Comparison of ENCODE assay signal across 17 cellular contexts in the genomic region with DNA sequence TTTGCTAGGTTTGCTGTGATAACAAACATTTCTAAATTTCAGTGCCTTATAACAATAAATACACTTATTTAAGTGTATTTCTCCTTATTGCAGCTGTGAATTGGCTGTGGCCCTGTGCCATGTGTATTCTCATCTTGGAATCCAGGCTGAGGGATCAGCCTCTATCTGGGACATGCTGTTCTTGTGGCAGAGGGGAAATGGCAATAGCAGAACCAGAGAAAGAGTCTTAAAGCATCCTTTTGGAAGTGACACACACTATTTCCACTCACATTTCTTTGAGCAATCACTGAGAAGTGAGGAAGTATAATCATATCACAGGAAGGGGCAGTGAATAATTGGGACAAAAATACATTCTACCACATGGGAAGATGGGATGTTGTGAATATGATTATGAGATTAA.
DNase-seq lines count a peak whose midpoint lies in the region; ATAC-seq, FAIRE-seq and TF ChIP-seq lines count a peak whose summit lies in the region.
"Had no signal": no experiment of that assay in that cellular context is flagged by ENCODE, and none has a peak within 500 bp of the region (broad histone marks: within the 10 kb centered on the region; RNA-seq: fewer than 3 reads in every experiment).

No MANE protein-coding gene starts in this region.

- TF ChIP-seq RAD21 in A549 (conservative IDR thresholded peaks at IDR 0.05 in 1 of 2, IDR thresholded peaks at IDR 0.05 in 1 of 2) = no peak

- DNase-seq in A549 (ENCODE audit: low read depth in 1 of 2, low spot score in 1 of 2) (no peak), LHCN-M2 (ENCODE audit: low read depth) (peak; percentile 55), choroid plexus epithelial cell (ENCODE audit: low read depth) (peak; percentile 40), fibroblast of the conjunctiva (ENCODE audit: low read depth) (peak; percentile 3), NCI-H345 treated with DMSO at 0.1 percent for 48 hours (lab: John Stamatoyannopoulos, UW; ENCODE audit: unreplicated experiment) (no peak)
- DNase-seq: C1 segment of cervical spinal cord; Calu3; CD4-positive, alpha-beta T cell; DMS79; GOT3; H9 had no signal

- no peak overlapping the region for H3K27ac ChIP-seq in A549

- H3K9me3 ChIP-seq in A549 = no peaks in the 10 kb centered on the region

- POLR2A ChIA-PET in A549 (lab: Yijun Ruan, JAX) = no interaction called here

- ATAC-seq in A549 (no peak), HG03432 (IDR thresholded peaks at IDR 0.05; ENCODE audit: unreplicated experiment) (no peak), HG03460 (IDR thresholded peaks at IDR 0.05; ENCODE audit: unreplicated experiment) (no peak), HG03378 (IDR thresholded peaks at IDR 0.05; ENCODE audit: unreplicated experiment) (no peak)
- ATAC-seq: GM12878, HepG2 had no signal

- TF ChIP-seq EP300 in A549 (IDR thresholded peaks at IDR 0.05) = no peak

- CTCF ChIA-PET in A549 (lab: Yijun Ruan, JAX) = interaction anchor here (1.7 kb wide), 1 partner anchor 19 kb away, joined by 3 read pairs; no protein-coding TSS in a partner anchor

- TF ChIP-seq CTCF in A549 (IDR thresholded peaks at IDR 0.05) (no peak), choroid plexus epithelial cell (conservative IDR thresholded peaks at IDR 0.05; ENCODE audit: low read depth, low read length) (no peak)

- FAIRE-seq in A549 (lab: Jason Lieb, UNC) = peak; percentile 32
- FAIRE-seq: HTR-8/SVneo had no signal

- no peak overlapping the region for H3K4me3 ChIP-seq in A549
- H3K4me3 ChIP-seq in choroid plexus epithelial cell (ENCODE audit: low read depth, low read length) = no peak overlapping the region
- H3K4me3 ChIP-seq: GM12878 had no signal

- TF ChIP-seq POLR2A in A549 (IDR thresholded peaks at IDR 0.05; ENCODE audit: low read length) = no peak

- no peaks in the 10 kb centered on the region for H3K4me1 ChIP-seq in A549

- no peak overlapping the region for H3K4me2 ChIP-seq in A549

TF ChIP-seq in A549, 52 proteins besides CTCF, POLR2A, EP300 and RAD21:
- no peak for TF ChIP-seq FOXS1 (CRISPR knock-in tag; IDR thresholded peaks at IDR 0.05)
- TF ChIP-seq BHLHE40 (IDR thresholded peaks at IDR 0.05; ENCODE audit: low read depth, low read length) = no peak
- no peak for TF ChIP-seq TFCP2L1 (CRISPR knock-in tag; IDR thresholded peaks at IDR 0.05)
- no peak for TF ChIP-seq NR3C1 (IDR thresholded peaks at IDR 0.05)
- no peak for TF ChIP-seq NFE2L2 (conservative IDR thresholded peaks at IDR 0.05; ENCODE audit: low read length)
- no peak for TF ChIP-seq CBX8 (IDR thresholded peaks at IDR 0.05)
- no peak for TF ChIP-seq ZNF302 (CRISPR knock-in tag; IDR thresholded peaks at IDR 0.05)
- no peak for TF ChIP-seq PHF8 (IDR thresholded peaks at IDR 0.05; ENCODE audit: borderline replicate concordance, low read depth)
- TF ChIP-seq, protein P1, sequence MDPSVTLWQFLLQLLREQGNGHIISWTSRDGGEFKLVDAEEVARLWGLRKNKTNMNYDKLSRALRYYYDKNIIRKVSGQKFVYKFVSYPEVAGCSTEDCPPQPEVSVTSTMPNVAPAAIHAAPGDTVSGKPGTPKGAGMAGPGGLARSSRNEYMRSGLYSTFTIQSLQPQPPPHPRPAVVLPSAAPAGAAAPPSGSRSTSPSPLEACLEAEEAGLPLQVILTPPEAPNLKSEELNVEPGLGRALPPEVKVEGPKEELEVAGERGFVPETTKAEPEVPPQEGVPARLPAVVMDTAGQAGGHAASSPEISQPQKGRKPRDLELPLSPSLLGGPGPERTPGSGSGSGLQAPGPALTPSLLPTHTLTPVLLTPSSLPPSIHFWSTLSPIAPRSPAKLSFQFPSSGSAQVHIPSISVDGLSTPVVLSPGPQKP (IDR thresholded peaks at IDR 0.05; ENCODE audit: low read depth, low read length) = no peak
- no peak for TF ChIP-seq CHD2 (IDR thresholded peaks at IDR 0.05; ENCODE audit: low read length, partially characterized antibody)
- no peak for TF ChIP-seq ZC3H11A (IDR thresholded peaks at IDR 0.05)
- TF ChIP-seq, protein P2, sequence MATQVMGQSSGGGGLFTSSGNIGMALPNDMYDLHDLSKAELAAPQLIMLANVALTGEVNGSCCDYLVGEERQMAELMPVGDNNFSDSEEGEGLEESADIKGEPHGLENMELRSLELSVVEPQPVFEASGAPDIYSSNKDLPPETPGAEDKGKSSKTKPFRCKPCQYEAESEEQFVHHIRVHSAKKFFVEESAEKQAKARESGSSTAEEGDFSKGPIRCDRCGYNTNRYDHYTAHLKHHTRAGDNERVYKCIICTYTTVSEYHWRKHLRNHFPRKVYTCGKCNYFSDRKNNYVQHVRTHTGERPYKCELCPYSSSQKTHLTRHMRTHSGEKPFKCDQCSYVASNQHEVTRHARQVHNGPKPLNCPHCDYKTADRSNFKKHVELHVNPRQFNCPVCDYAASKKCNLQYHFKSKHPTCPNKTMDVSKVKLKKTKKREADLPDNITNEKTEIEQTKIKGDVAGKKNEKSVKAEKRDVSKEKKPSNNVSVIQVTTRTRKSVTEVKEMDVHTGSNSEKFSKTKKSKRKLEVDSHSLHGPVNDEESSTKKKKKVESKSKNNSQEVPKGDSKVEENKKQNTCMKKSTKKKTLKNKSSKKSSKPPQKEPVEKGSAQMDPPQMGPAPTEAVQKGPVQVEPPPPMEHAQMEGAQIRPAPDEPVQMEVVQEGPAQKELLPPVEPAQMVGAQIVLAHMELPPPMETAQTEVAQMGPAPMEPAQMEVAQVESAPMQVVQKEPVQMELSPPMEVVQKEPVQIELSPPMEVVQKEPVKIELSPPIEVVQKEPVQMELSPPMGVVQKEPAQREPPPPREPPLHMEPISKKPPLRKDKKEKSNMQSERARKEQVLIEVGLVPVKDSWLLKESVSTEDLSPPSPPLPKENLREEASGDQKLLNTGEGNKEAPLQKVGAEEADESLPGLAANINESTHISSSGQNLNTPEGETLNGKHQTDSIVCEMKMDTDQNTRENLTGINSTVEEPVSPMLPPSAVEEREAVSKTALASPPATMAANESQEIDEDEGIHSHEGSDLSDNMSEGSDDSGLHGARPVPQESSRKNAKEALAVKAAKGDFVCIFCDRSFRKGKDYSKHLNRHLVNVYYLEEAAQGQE (IDR thresholded peaks at IDR 0.05) = no peak
- no peak for TF ChIP-seq CEBPB (IDR thresholded peaks at IDR 0.05)
- no peak for TF ChIP-seq CBX2 (IDR thresholded peaks at IDR 0.05; ENCODE audit: borderline replicate concordance, low read depth)
- no peak for TF ChIP-seq MAFK (IDR thresholded peaks at IDR 0.05; ENCODE audit: partially characterized antibody)
- TF ChIP-seq EHMT2 (IDR thresholded peaks at IDR 0.05; ENCODE audit: low read depth) = no peak
TF ChIP-seq in A549: peak in this region for 0.

Comparison
In these comparisons a context has a peak if more than half of its experiments do, and no peak if none do; other contexts are left out.
1. DNase-seq: peak in LHCN-M2 (single experiment), choroid plexus epithelial cell (single experiment) and fibroblast of the conjunctiva (single experiment); none in A549 (0 of 2) and NCI-H345 treated with DMSO at 0.1 percent for 48 hours (single experiment).